Comparison of ENCODE assay signal across 10 cellular contexts in genomic region chr7:107014381-107015023, GRCh38. TPM values are rescaled to one million over a fixed set of nuclear protein-coding genes. Genes with fewer than 3 reads are reported as not detected.
DNase-seq lines count a peak whose midpoint lies in the region; ATAC-seq, FAIRE-seq and TF ChIP-seq lines count a peak whose summit lies in the region.
"Had no signal": no experiment of that assay in that cellular context is flagged by ENCODE, and none has a peak within 500 bp of the region (broad histone marks: within the 10 kb centered on the region; RNA-seq: fewer than 3 reads in every experiment).

No MANE protein-coding gene starts in this region.

- H3K4ac ChIP-seq in H9 (ENCODE audit: low read depth, low read length) (no peak overlapping the region), H1 (replicated peaks; ENCODE audit: insufficient read length, low read depth, low read length) (peak overlapping the region; percentile 32), mesenchymal stem cell (ENCODE audit: low read depth in 1 of 2, low read length in 2 of 2) (no peak overlapping the region)

- H3K9ac ChIP-seq in H9 (ENCODE audit: extremely low read depth, insufficient read length, low read length): no peak overlapping the region
- no peak overlapping the region for H3K9ac ChIP-seq in H1 (replicated peaks in 1 of 4; ENCODE audit: extremely low read depth in 1 of 4, low read depth in 3 of 4, low read length in 3 of 4)
- H3K9ac ChIP-seq in mesenchymal stem cell (ENCODE audit: low read length): peak overlapping the region; percentile 49

- no peak overlapping the region for H3K18ac ChIP-seq in H9 (ENCODE audit: insufficient read length, low read depth, low read length)
- no peak overlapping the region for H3K18ac ChIP-seq in H1 (ENCODE audit: extremely low read depth, low read length)
- H3K18ac ChIP-seq in mesenchymal stem cell (ENCODE audit: low read depth in 1 of 2, low read length in 2 of 2): no peak overlapping the region

- H4K5ac ChIP-seq in H9 (ENCODE audit: insufficient read length, low read depth, low read length): no peak overlapping the region
- H4K5ac ChIP-seq in H1 (ENCODE audit: insufficient read length, low read depth, low read length): no peak overlapping the region

- H3T11ph ChIP-seq in H9 (ENCODE audit: low read length): no peak overlapping the region

- H3K27me3 ChIP-seq in H9 (ENCODE audit: insufficient read depth, low read length) (no peaks in the 10 kb centered on the region), H1 (replicated peaks in 1 of 4; ENCODE audit: control insufficient read depth in 3 of 4, extremely low read depth in 1 of 4, insufficient read depth in 3 of 4, low read length in 3 of 4) (no peaks in the 10 kb centered on the region), mesenchymal stem cell (ENCODE audit: control insufficient read depth in 1 of 2, insufficient read depth in 1 of 2, low read length in 2 of 2) (no peaks in the 10 kb centered on the region), pancreas (no peaks in the 10 kb centered on the region)
- H3K27me3 ChIP-seq: transverse colon had no signal

- H3K9me3 ChIP-seq in H9 (ENCODE audit: control insufficient read depth, low read depth, low read length) (no peaks in the 10 kb centered on the region), H1 (ENCODE audit: insufficient read depth in 2 of 2, low read depth in 1 of 2, low read length in 1 of 2) (no peaks in the 10 kb centered on the region), mesenchymal stem cell (ENCODE audit: control insufficient read depth, low read length) (no peaks in the 10 kb centered on the region), pancreas (no peaks in the 10 kb centered on the region)
- H3K9me3 ChIP-seq: Caco-2, transverse colon had no signal

- H3K79me2 ChIP-seq in H9 (ENCODE audit: insufficient read depth, low read length) (no peaks in the 10 kb centered on the region), H1 (ENCODE audit: control insufficient read depth in 1 of 2, insufficient read depth in 2 of 2, low read length in 2 of 2) (no peaks in the 10 kb centered on the region)

- TF ChIP-seq CTCF in H9 (conservative IDR thresholded peaks at IDR 0.05): no peak
- no peak for TF ChIP-seq CTCF in H1 (IDR thresholded peaks at IDR 0.05; ENCODE audit: control extremely low read depth in 1 of 3, insufficient read depth in 1 of 3, low read depth in 1 of 3, low read length in 3 of 3)
- TF ChIP-seq CTCF in pancreas (IDR thresholded peaks at IDR 0.05): no peak

- TF ChIP-seq POLR2A in H1 (IDR thresholded peaks at IDR 0.05; ENCODE audit: control extremely low read depth in 1 of 2, low read depth in 2 of 2, low read length in 2 of 2): no peak

- no peak overlapping the region for H3K4me3 Mint-ChIP-seq in H9

- H3K14ac ChIP-seq in H9 (ENCODE audit: insufficient read depth, low read length) (no peak overlapping the region), H1 (ENCODE audit: insufficient read length) (no peak overlapping the region), mesenchymal stem cell (ENCODE audit: low read length in 2 of 2) (no peak overlapping the region)

- H2BK12ac ChIP-seq in H9 (ENCODE audit: insufficient read length, low read depth, low read length) (no peak overlapping the region), H1 (ENCODE audit: low read depth, low read length) (no peak overlapping the region), mesenchymal stem cell (ENCODE audit: low read length in 2 of 2) (no peak overlapping the region)

- H4K20me1 ChIP-seq in H9 (ENCODE audit: control insufficient read depth, insufficient read depth, insufficient read length) (no peaks in the 10 kb centered on the region), H1 (replicated peaks in 1 of 2; ENCODE audit: control insufficient read depth in 1 of 2, insufficient read depth in 2 of 2, low read length in 2 of 2) (no peaks in the 10 kb centered on the region)

- H3K36me3 ChIP-seq in H1 (ENCODE audit: control insufficient read depth in 2 of 4, insufficient read depth in 4 of 4, low read length in 3 of 4) (no peaks in the 10 kb centered on the region), mesenchymal stem cell (ENCODE audit: control insufficient read depth in 1 of 2, insufficient read depth in 2 of 2, low read depth in 1 of 2, low read length in 2 of 2) (no peaks in the 10 kb centered on the region), pancreas (no peaks in the 10 kb centered on the region)
- H3K36me3 ChIP-seq: transverse colon had no signal

- H3K36me3 Mint-ChIP-seq in H9 (ENCODE audit: insufficient read depth in 1 of 3, low read depth in 3 of 3): no peaks in the 10 kb centered on the region

- no peak overlapping the region for H2BK20ac ChIP-seq in H9 (ENCODE audit: low read depth, low read length, poor library complexity, severe bottlenecking)
- H2BK20ac ChIP-seq in H1 (ENCODE audit: low read length): no peak overlapping the region

- no peaks in the 10 kb centered on the region for H3K9me3 Mint-ChIP-seq in H9

- FAIRE-seq in H1 (lab: Jason Lieb, UNC) (peak; percentile 39), pancreas (lab: Jason Lieb, UNC) (no peak)

- H4K8ac ChIP-seq in H9 (replicated peaks; ENCODE audit: insufficient read length, low read depth, low read length): no peak overlapping the region
- no peak overlapping the region; the same call in 1 of the 2 replicates for H4K8ac ChIP-seq in H1 (ENCODE audit: extremely low read depth, insufficient read depth, low read length)
- H4K8ac ChIP-seq in mesenchymal stem cell (ENCODE audit: low read length): no peak overlapping the region

- ATAC-seq in pancreas: no peak
- ATAC-seq in GM19455 (IDR thresholded peaks at IDR 0.05; ENCODE audit: unreplicated experiment): no peak
- ATAC-seq in HG02678 (IDR thresholded peaks at IDR 0.05; ENCODE audit: unreplicated experiment): no peak

- H2AFZ ChIP-seq in H9 (ENCODE audit: low read length) (peak overlapping the region; percentile 5), H1 (ENCODE audit: low read length) (peak overlapping the region; percentile 99), mesenchymal stem cell (ENCODE audit: low read depth, low read length) (no peak overlapping the region)

- no peak for TF ChIP-seq EP300 in H1 (IDR thresholded peaks at IDR 0.05; ENCODE audit: borderline replicate concordance in 1 of 2, low read depth in 2 of 2, low read length in 2 of 2)

- H2AK5ac ChIP-seq in H9 (ENCODE audit: insufficient read length, low read length) (no peak overlapping the region), H1 (ENCODE audit: low read depth, low read length) (no peak overlapping the region), mesenchymal stem cell (ENCODE audit: low read length, severe bottlenecking) (no peak overlapping the region)

- H3K23ac ChIP-seq in H9 (ENCODE audit: insufficient read length, low read depth, low read length): no peak overlapping the region
- no peak overlapping the region for H3K23ac ChIP-seq in H1 (ENCODE audit: insufficient read length)
- no peak overlapping the region for H3K23ac ChIP-seq in mesenchymal stem cell (ENCODE audit: low read length in 2 of 2)

- no peak overlapping the region for H4K91ac ChIP-seq in H9 (ENCODE audit: insufficient read length, low read depth, low read length)
- H4K91ac ChIP-seq in H1 (replicated peaks; ENCODE audit: insufficient read length, low read length): no peak overlapping the region
- H4K91ac ChIP-seq in mesenchymal stem cell (ENCODE audit: low read length): no peak overlapping the region

- CTCF ChIA-PET in H1 (lab: Charles Lee; ENCODE audit: partially characterized antibody): interaction anchor here (0.9 to 1.3 kb wide), 2 partner anchors 29 to 133 kb away, joined by 3 to 4 read pairs; no protein-coding TSS in a partner anchor

- intact Hi-C loops in pancreas (cut with DNase I): no loop called here

- H3K27ac ChIP-seq in H9 (ENCODE audit: insufficient read length, low read depth, low read length): no peak overlapping the region
- H3K27ac ChIP-seq in H1 (ENCODE audit: low read depth, low read length): no peak overlapping the region
- H3K27ac ChIP-seq in mesenchymal stem cell (ENCODE audit: low read length, poor library complexity, severe bottlenecking): no peak overlapping the region
- H3K27ac ChIP-seq in pancreas: no peak overlapping the region
- H3K27ac ChIP-seq: HL-60, transverse colon had no signal

- WGBS in H9 (ENCODE audit: extremely low coverage, insufficient read length, low lambda C conversion rate): no CpG with 5 or more reads among the region's 7 CpGs
- WGBS in H1 (ENCODE audit: extremely low coverage in 1 of 2, insufficient coverage in 1 of 2, insufficient read length in 1 of 2, insufficient replicate concordance in 2 of 2, low coverage in 1 of 2, low lambda C conversion rate in 2 of 2, missing lambda C conversion rate in 1 of 2), 2 experiments: 87% methylated on average over 7 of the region's 7 CpGs; no CpG with 5 or more reads in 1 of the 2 experiments
- WGBS in mesenchymal stem cell: 82% methylated on average over 7 of the region's 7 CpGs
- 44 to 46% methylated on average over 7 of the region's 7 CpGs for WGBS in pancreas, 2 donors

- peaks cover 14 to 16% of the 10 kb centered on the region in 2 experiments for H3K4me1 Mint-ChIP-seq in H9

- H3K56ac ChIP-seq in H9 (ENCODE audit: insufficient read length, low read depth, low read length) (no peak overlapping the region), H1 (replicated peaks; ENCODE audit: insufficient read length, low read depth, low read length) (no peak overlapping the region)

- POLR2A ChIA-PET in H1 (lab: Charles Lee; ENCODE audit: partially characterized antibody): no interaction called here

- H2BK15ac ChIP-seq in H9 (ENCODE audit: low read depth, low read length): no peak overlapping the region
- peak overlapping the region; percentile 67; the same call in 1 of the 2 replicates for H2BK15ac ChIP-seq in H1 (ENCODE audit: low read length)
- no peak overlapping the region for H2BK15ac ChIP-seq in mesenchymal stem cell (ENCODE audit: low read depth, poor library complexity, severe bottlenecking)

- no peak overlapping the region for H3K4me2 ChIP-seq in H9 (ENCODE audit: insufficient read depth, insufficient read length, low read length)
- no peak overlapping the region for H3K4me2 ChIP-seq in H1 (ENCODE audit: insufficient read depth in 1 of 2, low read depth in 2 of 2, low read length in 2 of 2)
- no peak overlapping the region for H3K4me2 ChIP-seq in mesenchymal stem cell (ENCODE audit: low read length, poor library complexity, severe bottlenecking)

- DNase-seq in H9 (peak; percentile 36), NCI-H1436 (lab: John Stamatoyannopoulos, UW) (peak; percentile 37), H1 (ENCODE audit: low read depth in 1 of 2, low spot score in 2 of 2) (no peak), mesenchymal stem cell (no peak), pancreas (no peak)
- DNase-seq: Caco-2, transverse colon had no signal

- H2BK5ac ChIP-seq in H9 (ENCODE audit: insufficient read length, low read length): no peak overlapping the region
- H2BK5ac ChIP-seq in H1 (ENCODE audit: low read depth, low read length): no peak overlapping the region
- H2BK5ac ChIP-seq in mesenchymal stem cell (ENCODE audit: low read depth, low read length, poor library complexity, severe bottlenecking): no peak overlapping the region

- H3K79me1 ChIP-seq in H9 (ENCODE audit: insufficient read depth, low read depth, low read length, poor library complexity, severe bottlenecking) (no peaks in the 10 kb centered on the region), H1 (ENCODE audit: low read depth, low read length) (no peaks in the 10 kb centered on the region), mesenchymal stem cell (replicated peaks; ENCODE audit: low read length, poor library complexity, severe bottlenecking) (no peaks in the 10 kb centered on the region)

- H3K23me2 ChIP-seq in H9 (ENCODE audit: insufficient read length, low read depth, low read length, poor library complexity, severe bottlenecking): no peaks in the 10 kb centered on the region
- H3K23me2 ChIP-seq in H1 (ENCODE audit: low read depth, low read length): no peaks in the 10 kb centered on the region

- no peaks in the 10 kb centered on the region for H3K27me3 Mint-ChIP-seq in H9 (ENCODE audit: low read depth)

- H3K27ac Mint-ChIP-seq in H9: peak overlapping the region in 1 of 3 experiments; percentile 66; a peak in 2 of 7 replicates

- H3K4me1 ChIP-seq in H9 (ENCODE audit: insufficient read depth, low read length): peaks cover 5% of the 10 kb centered on the region; the same call in 1 of the 2 replicates
- H3K4me1 ChIP-seq in H1 (replicated peaks in 1 of 4; ENCODE audit: control insufficient read depth in 3 of 4, insufficient read depth in 4 of 4, low read length in 3 of 4): peaks cover 0 to 5% (median 1%) of the 10 kb centered on the region in 4 experiments; a peak in 4 of 7 replicates
- H3K4me1 ChIP-seq in mesenchymal stem cell (ENCODE audit: control insufficient read depth, insufficient read depth, low read depth, low read length): no peaks in the 10 kb centered on the region
- no peaks in the 10 kb centered on the region for H3K4me1 ChIP-seq in pancreas
- H3K4me1 ChIP-seq: Caco-2, transverse colon had no signal

- no peak for TF ChIP-seq RAD21 in H1 (IDR thresholded peaks at IDR 0.05 in 1 of 2, conservative IDR thresholded peaks at IDR 0.05 in 1 of 2; ENCODE audit: low read depth in 2 of 2, low read length in 2 of 2)

- H2BK120ac ChIP-seq in H9 (ENCODE audit: low read depth, low read length, poor library complexity, severe bottlenecking): no peak overlapping the region
- H2BK120ac ChIP-seq in H1 (replicated peaks; ENCODE audit: low read depth, low read length): no peak overlapping the region
- no peak overlapping the region for H2BK120ac ChIP-seq in mesenchymal stem cell (ENCODE audit: low read depth, low read length)

- H3K4me3 ChIP-seq in H1 (ENCODE audit: extremely low read depth in 1 of 4, insufficient read depth in 2 of 4, low read depth in 3 of 4, low read length in 4 of 4) (no peak overlapping the region), mesenchymal stem cell (ENCODE audit: insufficient read depth in 1 of 2, low read depth in 1 of 2, low read length in 2 of 2) (peak overlapping the region in 1 of 2 experiments; percentile 15), pancreas (no peak overlapping the region)
- H3K4me3 ChIP-seq: transverse colon had no signal

RNA-seq across cellular contexts. Expression of gene PRKAR2B, which starts 30.0 kb away (rescaled TPM):
- total RNA-seq in H9 (2021): 15.2 and 16.6 TPM in 2 replicates
- total RNA-seq in H1 (2021; fragmentation: NEBNext Ultra II Directional; extraction: Animal tissue kit (Norgen Biotek cat#: 25700)): 35.1 and 37.0 TPM in 2 replicates
- 6.4 and 10.4 TPM in 2 replicates for polyA plus RNA-seq in H1 (2011; rRNA removed)
- polyA plus RNA-seq in H1 (2011; cell fraction: cytosol; rRNA removed): 15.2 TPM
- 4.4 TPM for polyA plus RNA-seq in H1 (2011; cell fraction: nucleus; rRNA removed)
- polyA plus RNA-seq in H1 (2012, experiment 1 of 2): 11.0 to 25.9 TPM (median 14.0 TPM) in 4 replicates
- 3.2 TPM for polyA plus RNA-seq in H1 (2012, experiment 2 of 2)
- 19.4 TPM for polyA plus RNA-seq in H1 (2013, experiment 1 of 2)
- 19.3 TPM for polyA plus RNA-seq in H1 (2013, experiment 2 of 2)
- polyA minus RNA-seq in H1 (2011; rRNA and poly(A)+ RNA removed): 9.6 and 10.1 TPM in 2 replicates
- polyA minus RNA-seq in H1 (2011; cell fraction: cytosol; rRNA and poly(A)+ RNA removed): 15.2 TPM
- polyA minus RNA-seq in H1 (2011; cell fraction: nucleus; rRNA and poly(A)+ RNA removed): 11.1 TPM
- polyA plus RNA-seq in mesenchymal stem cell (2013, experiment 1 of 2): 37.8 TPM
- polyA plus RNA-seq in mesenchymal stem cell (2013, experiment 2 of 2): 39.8 TPM
- 1 to 10 TPM; 5.8 to 9.5 (median 7.5) TPM for total RNA-seq in pancreas
- 1 to 10 TPM; 7.1 to 9.9 TPM for polyA plus RNA-seq in pancreas

Comparison
In these comparisons a context has a peak if more than half of its experiments do, and no peak if none do; other contexts are left out.
1. DNase-seq: peak in H9 (single experiment) and NCI-H1436 (single experiment); none in H1 (0 of 2), mesenchymal stem cell (single experiment) and pancreas (0 of 6).